ENCODE assay signal across 19 cellular contexts in the genomic region with DNA sequence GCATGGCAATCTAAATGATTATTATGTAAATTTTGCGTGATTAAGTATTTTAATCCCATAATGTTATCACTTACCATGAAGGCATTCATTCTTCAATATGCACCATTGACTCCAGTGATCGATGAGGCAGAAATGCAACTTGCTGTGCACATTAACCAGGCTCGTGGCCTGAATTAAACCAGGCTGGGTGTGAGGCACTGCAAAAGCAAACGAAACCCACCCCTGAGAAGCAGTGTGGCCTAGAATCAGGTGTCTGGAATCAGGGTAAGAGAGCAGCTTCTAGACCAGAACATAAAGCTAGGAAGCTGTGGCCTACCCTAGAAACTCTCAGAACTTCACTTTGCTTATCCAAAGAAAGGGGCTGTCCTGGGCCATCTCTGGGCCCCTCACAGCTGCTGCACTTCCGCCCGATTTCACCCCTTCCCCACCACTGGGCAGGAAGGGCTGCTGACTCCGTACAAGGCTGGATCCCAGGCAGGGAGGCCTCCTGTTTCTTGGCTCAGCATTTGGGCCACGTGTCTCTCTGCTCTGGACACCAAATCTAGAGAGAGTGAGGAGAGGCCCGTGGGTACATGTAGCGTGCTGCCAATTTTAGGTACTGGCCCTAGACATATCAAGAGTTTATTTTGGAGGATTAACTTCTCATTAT. TPM values are rescaled to one million over a fixed set of nuclear protein-coding genes. Genes with fewer than 3 reads are reported as not detected.
A peak's percentile ranks its signal among the peaks of the same experiment; 100 is the strongest.
DNase-seq lines count a peak whose midpoint lies in the region; ATAC-seq, FAIRE-seq and TF ChIP-seq lines count a peak whose summit lies in the region.
"Had no signal": no experiment of that assay in that cellular context is flagged by ENCODE, and none has a peak within 500 bp of the region (broad histone marks: within the 10 kb centered on the region; RNA-seq: fewer than 3 reads in every experiment).

No MANE protein-coding gene starts in this region.

- in situ Hi-C loops in ACHN (cut with HindIII; ENCODE audit: low pct_ligation_motif_present, low pct_unique_long_range_greater_than_20kb, low sequenced_read_pairs): no loop called here

- intact Hi-C loops in heart right ventricle (cut with DNase I) (no loop called here), breast epithelium (cut with DNase I; ENCODE audit: low total_unique reads) (no loop called here)

- no peak for TF ChIP-seq POLR2A in breast epithelium (IDR thresholded peaks at IDR 0.05)

- H3K27ac ChIP-seq in heart right ventricle: peak overlapping the region; percentile 44 to 90 (median 82)
- H3K27ac ChIP-seq in lung (ENCODE audit: low read depth in 1 of 2, low read length in 1 of 2): peak overlapping the region; percentile 39 to 74
- H3K27ac ChIP-seq in breast epithelium: peak overlapping the region in 1 of 2 donors; percentile 63
- H3K27ac ChIP-seq: KMS-11 had no signal

- H3K9me3 ChIP-seq in heart right ventricle (peaks cover 0 to 4% (median 0%) of the 10 kb centered on the region in 11 donors), lung (ENCODE audit: control insufficient read depth in 2 of 2, insufficient read depth in 1 of 2, low read length in 1 of 2) (peaks cover 0 to 2% of the 10 kb centered on the region in 2 donors), breast epithelium (no peaks in the 10 kb centered on the region)
- H3K9me3 ChIP-seq: Caco-2 had no signal

- DNase-seq in ACHN: peak; percentile 59
- peak; percentile 17 for DNase-seq in RCC 7860 (ENCODE audit: low spot score)
- peak; percentile 40 to 78 for DNase-seq in heart right ventricle
- DNase-seq in lung (ENCODE audit: low spot score): no peak
- no peak for DNase-seq in H4 (ENCODE audit: low spot score)
- DNase-seq in breast epithelium (ENCODE audit: low spot score in 2 of 2): no peak
- DNase-seq: Caco-2, DMS53, H7, NCI-H1092, NCI-H2107, NCI-H446 had no signal

- no peaks in the 10 kb centered on the region for H3K36me3 ChIP-seq in heart right ventricle
- no peaks in the 10 kb centered on the region for H3K36me3 ChIP-seq in lung (ENCODE audit: control insufficient read depth in 2 of 2, insufficient read depth in 2 of 2, low read length in 2 of 2)
- H3K36me3 ChIP-seq in breast epithelium: no peaks in the 10 kb centered on the region

- 58 to 61% methylated on average over 10 of the region's 10 CpGs for WGBS in heart right ventricle, 2 donors
- 80 to 81% methylated on average over 10 of the region's 10 CpGs for WGBS in lung, 2 donors

- TF ChIP-seq CTCF in heart right ventricle (IDR thresholded peaks at IDR 0.05) (no peak), lung (IDR thresholded peaks at IDR 0.05; ENCODE audit: control extremely low read depth, extremely low read depth) (no peak), breast epithelium (IDR thresholded peaks at IDR 0.05) (no peak)

- FAIRE-seq in RCC 7860 (lab: Jason Lieb, UNC): peak; percentile 60
- FAIRE-seq: GM12878 had no signal

- peak; percentile 14 to 86 (median 64) for ATAC-seq in heart right ventricle
- ATAC-seq in lung (ENCODE audit: insufficient read depth, low FRiP score): no peak
- ATAC-seq in HG03520 (IDR thresholded peaks at IDR 0.05; ENCODE audit: unreplicated experiment): no peak
- no peak for ATAC-seq in GM21529 (IDR thresholded peaks at IDR 0.05; ENCODE audit: unreplicated experiment)
- ATAC-seq: GM12878, Panc1 had no signal

- no peak overlapping the region for H3K4me3 ChIP-seq in heart right ventricle
- no peak overlapping the region for H3K4me3 ChIP-seq in lung
- H3K4me3 ChIP-seq in breast epithelium: no peak overlapping the region
- H3K4me3 ChIP-seq: GM12878 had no signal

- H3K27me3 ChIP-seq in heart right ventricle (peaks cover 0 to 6% (median 0%) of the 10 kb centered on the region in 7 donors), lung (ENCODE audit: control insufficient read depth, insufficient read depth) (no peaks in the 10 kb centered on the region), breast epithelium (no peaks in the 10 kb centered on the region)

- peaks cover 2 to 86% (median 54%) of the 10 kb centered on the region in 9 donors for H3K4me1 ChIP-seq in heart right ventricle
- H3K4me1 ChIP-seq in lung (ENCODE audit: control insufficient read depth in 2 of 2, insufficient read depth in 2 of 2, low read length in 2 of 2): peaks cover 19 to 20% of the 10 kb centered on the region in 2 donors
- H3K4me1 ChIP-seq in breast epithelium: peaks cover 5 to 9% of the 10 kb centered on the region in 2 donors

RNA-seq across cellular contexts. Expression of a gene that starts 4.4 kb away (rescaled TPM):
- 10 to 100 TPM; 17.1 to 42.8 (median 23.0) TPM for total RNA-seq in heart right ventricle
- 1 to 10 TPM; 6.1 to 7.3 TPM for polyA plus RNA-seq in heart right ventricle
- total RNA-seq in lung: 10 to 100 TPM; 27.3 to 68.7 TPM
- 10 to 100 TPM; 15.5 to 45.7 TPM for polyA plus RNA-seq in lung
- 3.5 and 4.0 TPM in 2 replicates for total RNA-seq in H4 (2014; rRNA removed; shearing (Covaris generic))
- 10 to 100 TPM; 11.8 to 42.9 (median 25.6) TPM for total RNA-seq in breast epithelium

RNA-seq across cellular contexts. Expression of a gene that starts 18.6 kb away (rescaled TPM):
- total RNA-seq in heart right ventricle: not detected
- polyA plus RNA-seq in heart right ventricle: not detected
- not detected for total RNA-seq in lung
- polyA plus RNA-seq in lung: under 1 TPM; 0.10 to 0.12 TPM
- total RNA-seq in H4 (2014; rRNA removed; shearing (Covaris generic)): 0.64 TPM in 1 of 2 replicates, not detected in the other
- under 1 TPM in 1 of 3 donors, not detected in 2; 0.98 TPM for total RNA-seq in breast epithelium
- total RNA-seq: A172, GM12878, H7, MCF 10A had no signal
- polyA plus RNA-seq: GM12878 had no signal

Comparison
In these comparisons a context has a peak if more than half of its experiments do, and no peak if none do; other contexts are left out.
1. DNase-seq: peak in ACHN (single experiment), RCC 7860 (single experiment) and heart right ventricle (2 of 2); none in lung (single experiment), H4 (single experiment) and breast epithelium (0 of 2).
2. ATAC-seq: peak in heart right ventricle (8 of 8); none in lung (single experiment), HG03520 (single experiment) and GM21529 (single experiment).